In genomic region chrX:54641530-54641929, GRCh38 we compare ENCODE assay signal across 1 cellular context.
TF ChIP-seq lines count a peak whose summit lies in the region.

No MANE protein-coding gene starts in this region.

TF ChIP-seq in SK-N-SH, 30 proteins besides CTCF, POLR2A, EP300 and RAD21:
- TF ChIP-seq YY1 (IDR thresholded peaks at IDR 0.05; ENCODE audit: low read depth) (no peak), NRF1 (IDR thresholded peaks at IDR 0.05; ENCODE audit: low read depth, low read length) (no peak), IRF3 (IDR thresholded peaks at IDR 0.05; ENCODE audit: low read depth, low read length) (no peak), RXRA (IDR thresholded peaks at IDR 0.05; ENCODE audit: borderline replicate concordance, low read depth) (no peak), USF2 (IDR thresholded peaks at IDR 0.05; ENCODE audit: borderline replicate concordance, low read depth, low read length) (no peak), CHD2 (IDR thresholded peaks at IDR 0.05; ENCODE audit: low read length, partially characterized antibody) (no peak), ELF1 (IDR thresholded peaks at IDR 0.05) (no peak)
